Comparison of ENCODE assay signal across 35 cellular contexts in genomic region chr15:60518511-60518910, GRCh38. TPM values are rescaled to one million over a fixed set of nuclear protein-coding genes. Genes with fewer than 3 reads are reported as not detected.
DNase-seq lines count a peak whose midpoint lies in the region; ATAC-seq, FAIRE-seq and TF ChIP-seq lines count a peak whose summit lies in the region.
"Had no signal": no experiment of that assay in that cellular context is flagged by ENCODE, and none has a peak within 500 bp of the region (broad histone marks: within the 10 kb centered on the region; RNA-seq: fewer than 3 reads in every experiment).

No MANE protein-coding gene starts in this region.

- no peaks in the 10 kb centered on the region for H3K27me3 ChIP-seq in CD4-positive, CD25-positive, alpha-beta regulatory T cell (ENCODE audit: control insufficient read depth, insufficient read depth, low read length)
- H3K27me3 ChIP-seq in K562 (ENCODE audit: control insufficient read depth in 2 of 2, insufficient read depth in 2 of 2, low read length in 2 of 2) = peaks cover 6% of the 10 kb centered on the region in 2 experiments; a peak in 4 of 5 replicates
- no peaks in the 10 kb centered on the region for H3K27me3 ChIP-seq in foreskin keratinocyte
- H3K27me3 ChIP-seq in left lung = no peaks in the 10 kb centered on the region
- H3K27me3 ChIP-seq: brain microvascular endothelial cell, MG63, sigmoid colon, thyroid gland, vagina had no signal

- ATAC-seq in CD4-positive, CD25-positive, alpha-beta regulatory T cell (ENCODE audit: low read depth in 2 of 2) = no peak
- ATAC-seq in K562 (peak; percentile 36; the same call in 1 of the 3 replicates), foreskin keratinocyte (no peak), left lung (no peak), SK-N-SH treated with all-trans-retinoic acid at 6 μM for 48 hours (no peak)
- ATAC-seq: A549; activated CD8-positive, alpha-beta memory T cell treated with anti-CD3 and anti-CD28 coated beads, Interleukin-2, amount 10 ng/mL, durations not matched to agents 7 days and 5 days; Panc1 had no signal

- H4K20me1 ChIP-seq in K562 (replicated peaks; ENCODE audit: control insufficient read depth, insufficient read depth, low read length) = no peaks in the 10 kb centered on the region

- H3K9me3 ChIP-seq in CD4-positive, CD25-positive, alpha-beta regulatory T cell (ENCODE audit: control insufficient read depth in 2 of 2, low read length in 2 of 2) = no peaks in the 10 kb centered on the region
- H3K9me3 ChIP-seq in K562 (replicated peaks; ENCODE audit: control insufficient read depth, insufficient read depth, low read depth, low read length) (no peaks in the 10 kb centered on the region; the same call in 1 of the 2 replicates), left lung (no peaks in the 10 kb centered on the region)
- H3K9me3 ChIP-seq: A549, MG63, sigmoid colon, thyroid gland, vagina had no signal

- H3K4me1 ChIP-seq in CD4-positive, CD25-positive, alpha-beta regulatory T cell (ENCODE audit: control insufficient read depth, insufficient read depth, low read length, poor library complexity, severe bottlenecking) = peaks cover 12% of the 10 kb centered on the region
- H3K4me1 ChIP-seq in K562 (replicated peaks in 1 of 2; ENCODE audit: control insufficient read depth in 2 of 2, insufficient read depth in 2 of 2, low read length in 2 of 2) = no peaks in the 10 kb centered on the region
- H3K4me1 ChIP-seq in foreskin keratinocyte = peaks cover 24% of the 10 kb centered on the region
- H3K4me1 ChIP-seq in left lung = peaks cover 0 to 10% of the 10 kb centered on the region in 2 donors
- H3K4me1 ChIP-seq: sigmoid colon had no signal

- peaks cover 31 to 53% (median 50%) of the 10 kb centered on the region in 4 donors for H3K4me1 Mint-ChIP-seq in CD4-positive, CD25-positive, alpha-beta regulatory T cell

- H3K27me3 Mint-ChIP-seq in CD4-positive, CD25-positive, alpha-beta regulatory T cell = no peaks in the 10 kb centered on the region
- H3K27me3 Mint-ChIP-seq: activated CD8-positive, alpha-beta memory T cell treated with anti-CD3 and anti-CD28 coated beads, Interleukin-2, amount 10 ng/mL, durations not matched to agents 7 days and 5 days had no signal

- no peak overlapping the region for H3K27ac ChIP-seq in CD4-positive, CD25-positive, alpha-beta regulatory T cell (ENCODE audit: insufficient read depth, low read length, poor library complexity, severe bottlenecking)
- H3K27ac ChIP-seq in K562 (ENCODE audit: extremely low read depth, low read depth, low read length) (no peak overlapping the region), foreskin keratinocyte (peak overlapping the region; percentile 79), left lung (no peak overlapping the region)
- H3K27ac ChIP-seq: A549, brain microvascular endothelial cell, sigmoid colon, thyroid gland, vagina had no signal

- WGBS in K562 (ENCODE audit: insufficient coverage, low coverage, missing lambda C conversion rate) = 6% methylated on average over 8 of the region's 8 CpGs

- H3K9ac ChIP-seq in K562 (ENCODE audit: insufficient read depth in 1 of 2, low read depth in 2 of 2, low read length in 2 of 2) = no peak overlapping the region

- H3K4me2 ChIP-seq in K562 (ENCODE audit: insufficient read depth, low read length) = no peak overlapping the region
- H3K4me2 ChIP-seq: A549 had no signal

- TF ChIP-seq CTCF in K562 (IDR thresholded peaks at IDR 0.05 in 2 of 3, conservative IDR thresholded peaks at IDR 0.05 in 1 of 3; ENCODE audit: insufficient read depth in 2 of 3, low read depth in 1 of 3, low read length in 3 of 3) = no peak
- TF ChIP-seq CTCF in foreskin keratinocyte (conservative IDR thresholded peaks at IDR 0.05) = no peak
- TF ChIP-seq CTCF in left lung (IDR thresholded peaks at IDR 0.05) = no peak

- no peaks in the 10 kb centered on the region for H3K79me2 ChIP-seq in K562 (ENCODE audit: control insufficient read depth, insufficient read depth, low read length)

- intact Hi-C loops in K562 (cut with micrococcal nuclease) (no loop called here), left lung (cut with DNase I) (no loop called here)

- no peaks in the 10 kb centered on the region for H3K9me1 ChIP-seq in K562 (ENCODE audit: control insufficient read depth, insufficient read depth, low read length)

- FAIRE-seq in K562 (lab: Jason Lieb, UNC) = no peak
- FAIRE-seq: GM12891 had no signal

- H3K4me3 Mint-ChIP-seq in CD4-positive, CD25-positive, alpha-beta regulatory T cell = no peak overlapping the region
- H3K4me3 Mint-ChIP-seq: activated CD8-positive, alpha-beta memory T cell treated with anti-CD3 and anti-CD28 coated beads, Interleukin-2, amount 10 ng/mL, durations not matched to agents 7 days and 5 days; mesothelial cell of epicardium had no signal

- no peak for TF ChIP-seq RAD21 in K562 (CRISPR knock-in tag; conservative IDR thresholded peaks at IDR 0.05 in 1 of 2, IDR thresholded peaks at IDR 0.05 in 1 of 2)

- H3K27ac Mint-ChIP-seq in CD4-positive, CD25-positive, alpha-beta regulatory T cell = peak overlapping the region; percentile 56 to 93 (median 84)
- H3K27ac Mint-ChIP-seq: mesothelial cell of epicardium had no signal

- peaks cover 66% of the 10 kb centered on the region for H3K36me3 ChIP-seq in CD4-positive, CD25-positive, alpha-beta regulatory T cell (ENCODE audit: control insufficient read depth, insufficient read depth, low read length)
- no peaks in the 10 kb centered on the region for H3K36me3 ChIP-seq in K562 (ENCODE audit: control insufficient read depth, insufficient read depth, low read length)
- peaks cover 0 to 9% of the 10 kb centered on the region in 2 donors for H3K36me3 ChIP-seq in left lung
- H3K36me3 ChIP-seq: brain microvascular endothelial cell, MG63 had no signal

- H3K36me3 Mint-ChIP-seq in CD4-positive, CD25-positive, alpha-beta regulatory T cell = peaks cover 19% of the 10 kb centered on the region

- POLR2A ChIA-PET in K562 (lab: Yijun Ruan, JAX) = no interaction called here

- DNase-seq in CD4-positive, CD25-positive, alpha-beta regulatory T cell = no peak
- peak; percentile 87 for DNase-seq in NCI-H82 (lab: John Stamatoyannopoulos, UW)
- DNase-seq in K562 (ENCODE audit: extremely low read depth in 1 of 4, low spot score in 3 of 4) = no peak
- DNase-seq in foreskin keratinocyte = no peak
- no peak for DNase-seq in GOT3 (lab: John Stamatoyannopoulos, UW)
- DNase-seq in left lung = no peak
- no peak for DNase-seq in SKM-1 treated with dmso at 0.1 percent for 144 hours (lab: John Stamatoyannopoulos, UW; ENCODE audit: unreplicated experiment)
- DNase-seq: activated CD4-positive, alpha-beta T cell treated with anti-CD3 and anti-CD28 coated beads, Interleukin-2, amount 50 U/mL, for 1 hour; activated CD8-positive, alpha-beta memory T cell treated with anti-CD3 and anti-CD28 coated beads, Interleukin-2, amount 10 ng/mL, durations not matched to agents 7 days and 5 days; activated naive CD4-positive, alpha-beta T cell treated with Interleukin-2 at 50 U/mL for 16 hours; activated T-cell treated with anti-CD3 and anti-CD28 coated beads, Interleukin-2, amount 50 U/mL, for 72 hours; AML-193; amygdala; brain microvascular endothelial cell; DMS153; H7; head of caudate nucleus; MG63; NCI-H1417; NCI-H2029 treated with DMSO at 0.1 percent for 48 hours; NCI-H226; NCI-H69; nucleus accumbens; SHP77; sigmoid colon; stimulated activated CD4-positive, alpha-beta T cell treated with anti-CD3 and anti-CD28 coated beads, Interleukin-12 subunit alpha, Interleukin-12 subunit beta, amount 100 ng/mL, for 4 hours; stimulated activated CD4-positive, alpha-beta T cell treated with anti-CD3 and anti-CD28 coated beads, Interleukin-2, amount 100 ng/mL, for 48 hours; T-helper 9 cell; thyroid gland had no signal

- no peak overlapping the region for H2AFZ ChIP-seq in K562 (ENCODE audit: low read depth, low read length)

- no peak for TF ChIP-seq EP300 in K562 (IDR thresholded peaks at IDR 0.05; ENCODE audit: low read length)

- no peak for TF ChIP-seq POLR2A in K562 (conservative IDR thresholded peaks at IDR 0.05)

- no peaks in the 10 kb centered on the region for H3K9me3 Mint-ChIP-seq in CD4-positive, CD25-positive, alpha-beta regulatory T cell
- H3K9me3 Mint-ChIP-seq: activated T-cell treated with anti-CD3 and anti-CD28 coated beads, Interleukin-2, amount 50 U/mL, for 72 hours; mesothelial cell of epicardium had no signal

- CTCF ChIA-PET in K562 (lab: Yijun Ruan, JAX; ENCODE audit: low intra/inter-chr PET ratio) = no interaction called here

- no TSS peak for BruUV-seq in K562 (replicated peaks; lab: Mats Ljungman, UMichigan)

- H3K4me3 ChIP-seq in CD4-positive, CD25-positive, alpha-beta regulatory T cell (ENCODE audit: low read depth, low read length) = no peak overlapping the region
- H3K4me3 ChIP-seq in K562 (no peak overlapping the region), left lung (no peak overlapping the region)
- H3K4me3 ChIP-seq: A549, MG63, sigmoid colon, thyroid gland, vagina had no signal

- in situ Hi-C loops in K562 (cut with MboI) = no loop called here

TF ChIP-seq in K562, 482 proteins besides CTCF, POLR2A, EP300 and RAD21 (continues in another document):
- TF ChIP-seq NUFIP1 (IDR thresholded peaks at IDR 0.05; ENCODE audit: partially characterized antibody) = no peak

TF ChIP-seq in SK-N-SH treated with all-trans-retinoic acid at 6 μM for 48 hours, 23 proteins besides CTCF, POLR2A, EP300 and RAD21:
- TF ChIP-seq ZNF70 (CRISPR knock-in tag; IDR thresholded peaks at IDR 0.05) = no peak

RNA-seq across cellular contexts. Expression of gene ICE2, which starts 39.6 kb away (rescaled TPM):
- 38.9 TPM for total RNA-seq in CD4-positive, CD25-positive, alpha-beta regulatory T cell
- polyA plus RNA-seq in CD4-positive, CD25-positive, alpha-beta regulatory T cell = 10 to 100 TPM; 37.1 to 52.2 (median 49.3) TPM
- total RNA-seq in K562 (2011; cell fraction: chromatin; rRNA removed; ENCODE audit: low replicate concordance) = 69.6 and 202 TPM in 2 replicates
- total RNA-seq in K562 (2011; cell fraction: nucleolus; rRNA removed) = 35.4 and 55.4 TPM in 2 replicates
- total RNA-seq in K562 (2011; cell fraction: nucleoplasm; rRNA removed) = 87.3 and 162 TPM in 2 replicates
- total RNA-seq in K562 (2014; rRNA removed) (26.6 and 31.0 TPM in 2 replicates), K562 (2014; rRNA removed; fragmentation: Illumina TruSeq; extraction: Trizol) (58.1 and 67.9 TPM in 2 replicates), K562 (2015; rRNA removed; fragmentation: Illumina TruSeq; extraction: Trizol) (51.4 and 59.4 TPM in 2 replicates), K562 (2021) (63.7 and 69.7 TPM in 2 replicates), foreskin keratinocyte (24.5 and 27.3 TPM in 2 replicates), left lung (10 to 100 TPM; 35.9 to 45.1 TPM)
- polyA plus RNA-seq in K562 (2011; rRNA removed) (78.9 and 87.9 TPM in 2 replicates), K562 (2014; fragmentation: Illumina TruSeq; extraction: Trizol) (58.7 and 62.6 TPM in 2 replicates), K562 (2014; fragmentation: Nextera tagmentation; extraction: Ambion mirVana) (10 to 100 TPM; 21.8 to 31.7 TPM), K562 (2014; rRNA removed) (37.9 and 42.0 TPM in 2 replicates), foreskin keratinocyte (13.8 and 15.3 TPM in 2 replicates)
- polyA plus RNA-seq in K562 (2011; cell fraction: cytosol; rRNA removed) = 32.6 and 41.3 TPM in 2 replicates
- polyA plus RNA-seq in K562 (2011; cell fraction: nucleus; rRNA removed) = 68.8 and 81.9 TPM in 2 replicates
- 36.8 and 38.4 TPM in 2 replicates for polyA plus RNA-seq in K562 (2012)
- 88.3 and 107 TPM in 2 replicates for polyA minus RNA-seq in K562 (2011; rRNA and poly(A)+ RNA removed)
- polyA minus RNA-seq in K562 (2011; cell fraction: cytosol; rRNA and poly(A)+ RNA removed) = 41.0 and 42.8 TPM in 2 replicates
- 73.4 and 123 TPM in 2 replicates for polyA minus RNA-seq in K562 (2011; cell fraction: nucleus; rRNA and poly(A)+ RNA removed)
